In the genomic region with DNA sequence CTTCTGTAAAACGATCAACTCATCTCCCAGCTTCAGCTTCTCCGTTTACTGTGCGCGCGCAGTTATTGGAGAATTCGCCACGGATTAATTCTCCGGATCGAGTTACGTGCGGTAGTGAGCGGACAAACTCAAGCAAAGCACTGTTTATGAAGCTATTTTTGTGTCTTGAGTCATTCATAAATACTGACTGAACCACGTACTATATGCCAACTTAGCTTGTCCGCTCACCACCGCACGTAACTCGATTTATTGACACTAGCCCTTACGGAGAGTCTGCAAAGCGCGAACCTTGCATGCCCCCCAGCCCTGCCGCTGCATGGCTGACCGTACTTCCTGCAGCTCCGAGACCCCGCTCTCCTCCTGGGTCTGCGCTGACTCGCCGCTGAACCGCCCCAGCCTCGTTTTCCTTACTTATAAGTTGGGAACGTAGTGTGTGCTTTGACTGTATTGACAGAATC, we compare ENCODE assay signal across 8 cellular contexts.
DNase-seq lines count a peak whose midpoint lies in the region; ATAC-seq and TF ChIP-seq lines count a peak whose summit lies in the region.

No MANE protein-coding gene starts in this region.

- H3K27ac ChIP-seq in 22Rv1: peak overlapping the region; percentile 90

- ATAC-seq in HG02970 (IDR thresholded peaks at IDR 0.05; ENCODE audit: low FRiP score, unreplicated experiment) (peak; percentile 25), HG03469 (IDR thresholded peaks at IDR 0.05; ENCODE audit: unreplicated experiment) (no peak)

- TF ChIP-seq CTCF in 22Rv1 (IDR thresholded peaks at IDR 0.05) (no peak), GM13976 (IDR thresholded peaks at IDR 0.05; ENCODE audit: borderline replicate concordance, control extremely low read depth, extremely low read depth, insufficient read depth, missing control alignments) (no peak)

- peak; percentile 35 for DNase-seq in GM13976 (ENCODE audit: low spot score)
- DNase-seq in NOMO-1 treated with dmso at 0.1 percent for 144 hours (lab: John Stamatoyannopoulos, UW; ENCODE audit: unreplicated experiment): peak; percentile 1
- peak; percentile 16 for DNase-seq in brain pericyte (ENCODE audit: low read depth, low spot score)
- peak; percentile 64 for DNase-seq in islet precursor cell
- peak; percentile 17 for DNase-seq in stimulated activated CD4-positive, alpha-beta T cell treated with anti-CD3 and anti-CD28 coated beads, Interleukin-4, amount 100 ng/mL, for 24 hours

- in situ Hi-C loops in GM13976 (cut with MboI; ENCODE audit: low sequenced_read_pairs, unreplicated experiment): no loop called here

Comparison
In these comparisons a context has a peak if more than half of its experiments do, and no peak if none do; other contexts are left out.
1. DNase-seq: peak in every context shown above with its lines; median percentile 64 in islet precursor cell; 35 in GM13976; 17 in stimulated activated CD4-positive, alpha-beta T cell treated with anti-CD3 and anti-CD28 coated beads, Interleukin-4, amount 100 ng/mL, for 24 hours; 16 in brain pericyte; 1 in NOMO-1 treated with dmso at 0.1 percent for 144 hours.